1 cellular context compared by ENCODE assay signal in genomic region chr7:123602648-123603047, GRCh38.
TF ChIP-seq lines count a peak whose summit lies in the region.

No MANE protein-coding gene starts in this region.

TF ChIP-seq in K562, 482 proteins besides CTCF, POLR2A, EP300 and RAD21:
- no peak for TF ChIP-seq PATZ1 (CRISPR knock-in tag; IDR thresholded peaks at IDR 0.05; ENCODE audit: borderline replicate concordance)
- peak; percentile 3 for TF ChIP-seq RBM25 (IDR thresholded peaks at IDR 0.05; ENCODE audit: low read depth, low read length, severe bottlenecking)
- no peak for TF ChIP-seq RBM15 (IDR thresholded peaks at IDR 0.05; ENCODE audit: insufficient read depth, low read length)
- TF ChIP-seq BACH1 (tag; IDR thresholded peaks at IDR 0.05) = peak; percentile 42; the same call in 1 of the 2 replicates
- TF ChIP-seq MAFF (IDR thresholded peaks at IDR 0.05; ENCODE audit: low read length) = peak; percentile 52; the same call in 1 of the 2 replicates
- TF ChIP-seq C11orf30 (IDR thresholded peaks at IDR 0.05; ENCODE audit: low read depth) = peak; percentile 64; the same call in 1 of the 2 replicates
- no peak for TF ChIP-seq ZNF449 (CRISPR knock-in tag; IDR thresholded peaks at IDR 0.05)
- TF ChIP-seq ZNF316 (IDR thresholded peaks at IDR 0.05) = peak; percentile 81; the same call in 1 of the 2 replicates
- TF ChIP-seq POLR2B (IDR thresholded peaks at IDR 0.05; ENCODE audit: low read depth, partially characterized antibody) = no peak
- no peak for TF ChIP-seq BCL6 (CRISPR knock-in tag; IDR thresholded peaks at IDR 0.05)
- no peak for TF ChIP-seq STAT6 (CRISPR knock-in tag; IDR thresholded peaks at IDR 0.05)
- peak; percentile 80 for TF ChIP-seq NFE2 (IDR thresholded peaks at IDR 0.05; ENCODE audit: low read depth)
- TF ChIP-seq MAFK (IDR thresholded peaks at IDR 0.05; ENCODE audit: low read length) = peak; percentile 67; the same call in 1 of the 2 replicates
- TF ChIP-seq RFX1 (IDR thresholded peaks at IDR 0.05) = no peak
- TF ChIP-seq NFE2L1 (tag; IDR thresholded peaks at IDR 0.05; ENCODE audit: borderline replicate concordance, low read depth) = peak; percentile 59; the same call in 1 of the 2 replicates
- TF ChIP-seq ZNF445 (CRISPR knock-in tag; IDR thresholded peaks at IDR 0.05; ENCODE audit: low read depth) = no peak
- TF ChIP-seq HMBOX1 (IDR thresholded peaks at IDR 0.05) = peak; percentile 55; the same call in 1 of the 2 replicates
- no peak for TF ChIP-seq ZNF134 (CRISPR knock-in tag; conservative IDR thresholded peaks at IDR 0.05)
- TF ChIP-seq MAFG (tag; conservative IDR thresholded peaks at IDR 0.05) = peak; percentile 75
